In the genomic region with DNA sequence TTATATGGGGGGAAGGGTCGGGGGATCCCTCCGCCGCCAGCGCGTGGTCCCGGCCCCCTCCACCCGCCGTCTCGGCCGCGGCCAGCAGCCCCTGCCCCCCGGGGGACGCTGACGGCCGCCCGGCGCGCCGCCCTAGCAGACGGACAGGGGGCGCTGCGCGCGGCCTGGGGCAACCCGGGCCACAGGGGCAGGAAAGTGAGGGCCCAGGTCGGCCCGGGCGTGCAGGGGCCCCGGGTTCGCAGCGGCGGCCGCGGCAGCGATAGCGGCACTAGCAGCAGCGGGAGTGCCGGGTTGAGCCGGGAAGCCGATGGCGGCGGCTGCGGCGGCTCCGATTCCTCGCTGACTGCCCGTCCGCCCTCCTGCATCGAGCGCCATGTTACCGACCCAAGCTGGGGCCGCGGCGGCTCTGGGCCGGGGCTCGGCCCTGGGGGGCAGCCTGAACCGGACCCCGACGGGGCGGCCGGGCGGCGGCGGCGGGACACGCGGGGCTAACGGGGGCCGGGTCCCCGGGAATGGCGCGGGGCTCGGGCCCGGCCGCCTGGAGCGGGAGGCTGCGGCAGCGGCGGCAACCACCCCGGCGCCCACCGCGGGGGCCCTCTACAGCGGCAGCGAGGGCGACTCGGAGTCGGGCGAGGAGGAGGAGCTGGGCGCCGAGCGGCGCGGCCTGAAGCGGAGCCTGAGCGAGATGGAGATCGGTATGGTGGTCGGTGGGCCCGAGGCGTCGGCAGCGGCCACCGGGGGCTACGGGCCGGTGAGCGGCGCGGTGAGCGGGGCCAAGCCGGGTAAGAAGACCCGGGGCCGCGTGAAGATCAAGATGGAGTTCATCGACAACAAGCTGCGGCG, we compare ENCODE assay signal across 8 cellular contexts. TPM values are rescaled to one million over a fixed set of nuclear protein-coding genes. Genes with fewer than 3 reads are reported as not detected.
A peak's percentile ranks its signal among the peaks of the same experiment; 100 is the strongest.
DNase-seq lines count a peak whose midpoint lies in the region; ATAC-seq and TF ChIP-seq lines count a peak whose summit lies in the region.

No MANE protein-coding gene starts in this region.

- intact Hi-C loops in activated T-helper 1 cell treated with anti-CD3 and anti-CD28 coated beads, Interleukin-12 subunit alpha, Interleukin-12 subunit beta, Interleukin-2, Interleukin-4 antibody, amounts not matched to agents 30 ng/mL and 10 ng/mL and 1 ng/mL, durations not matched to agents 14 hours and 24 hours and 36 hours (cut with micrococcal nuclease), result loop anchor here (1.0 to 5.0 kb wide), 14 partner anchors 53 to 949 kb away; a partner anchor contains a TSS

- H3K36me3 ChIP-seq in rectal smooth muscle tissue (ENCODE audit: control insufficient read depth, insufficient read depth, low read length), result peaks cover 11% of the 10 kb centered on the region

- DNase-seq in ELF-1 (ENCODE audit: low read depth, low spot score) (peak; percentile 43), GM20000 (ENCODE audit: low spot score) (peak; percentile 37), HL-60 (ENCODE audit: low read depth in 1 of 2, low spot score in 1 of 2) (peak in 1 of 2 experiments; percentile 4), foreskin keratinocyte (no peak), NCI-H226 (no peak), COR-L47 (lab: John Stamatoyannopoulos, UW) (no peak)
- DNase-seq in activated T-helper 1 cell treated with anti-CD3 and anti-CD28 coated beads, Interleukin-12 subunit alpha, Interleukin-12 subunit beta, Interleukin-2, Interleukin-4 antibody, amounts not matched to agents 30 ng/mL and 10 ng/mL and 1 ng/mL, durations not matched to agents 14 hours and 24 hours and 36 hours (ENCODE audit: low spot score), result peak; percentile 16

- H3K4me1 ChIP-seq in foreskin keratinocyte (peaks cover 17% of the 10 kb centered on the region), rectal smooth muscle tissue (ENCODE audit: control insufficient read depth, insufficient read depth, low read length) (peaks cover 31% of the 10 kb centered on the region)

- H3K27me3 ChIP-seq in HL-60 (ENCODE audit: insufficient read depth, poor library complexity, severe bottlenecking) (no peaks in the 10 kb centered on the region), foreskin keratinocyte (no peaks in the 10 kb centered on the region), rectal smooth muscle tissue (ENCODE audit: control insufficient read depth, insufficient read depth, low read length) (no peaks in the 10 kb centered on the region)

- peak overlapping the region; percentile 94 for H3K4me3 Mint-ChIP-seq in activated T-helper 1 cell treated with anti-CD3 and anti-CD28 coated beads, Interleukin-12 subunit alpha, Interleukin-12 subunit beta, Interleukin-2, Interleukin-4 antibody, amounts not matched to agents 30 ng/mL and 10 ng/mL and 1 ng/mL, durations not matched to agents 14 hours and 24 hours and 36 hours

- TF ChIP-seq CTCF in GM20000 (IDR thresholded peaks at IDR 0.05; ENCODE audit: extremely low read depth, missing control alignments) (peak; percentile 58), HL-60 (IDR thresholded peaks at IDR 0.05; ENCODE audit: insufficient read depth, low read length) (no peak), foreskin keratinocyte (conservative IDR thresholded peaks at IDR 0.05) (peak; percentile 87)

- H3K4me3 ChIP-seq in HL-60 (replicated peaks; ENCODE audit: insufficient read depth, low read length), result peak overlapping the region; percentile 92
- H3K4me3 ChIP-seq in rectal smooth muscle tissue (ENCODE audit: low read length), result peak overlapping the region; percentile 98

- peaks cover 44% of the 10 kb centered on the region for H3K4me1 Mint-ChIP-seq in activated T-helper 1 cell treated with anti-CD3 and anti-CD28 coated beads, Interleukin-12 subunit alpha, Interleukin-12 subunit beta, Interleukin-2, Interleukin-4 antibody, amounts not matched to agents 30 ng/mL and 10 ng/mL and 1 ng/mL, durations not matched to agents 14 hours and 24 hours and 36 hours (ENCODE audit: low read depth)

- ATAC-seq in foreskin keratinocyte, result no peak

- H3K9me3 Mint-ChIP-seq in activated T-helper 1 cell treated with anti-CD3 and anti-CD28 coated beads, Interleukin-12 subunit alpha, Interleukin-12 subunit beta, Interleukin-2, Interleukin-4 antibody, amounts not matched to agents 30 ng/mL and 10 ng/mL and 1 ng/mL, durations not matched to agents 14 hours and 24 hours and 36 hours, result no peaks in the 10 kb centered on the region

- peaks cover 2% of the 10 kb centered on the region for H3K27me3 Mint-ChIP-seq in activated T-helper 1 cell treated with anti-CD3 and anti-CD28 coated beads, Interleukin-12 subunit alpha, Interleukin-12 subunit beta, Interleukin-2, Interleukin-4 antibody, amounts not matched to agents 30 ng/mL and 10 ng/mL and 1 ng/mL, durations not matched to agents 14 hours and 24 hours and 36 hours (ENCODE audit: insufficient read depth)

- H3K27ac ChIP-seq in HL-60 (replicated peaks) (peak overlapping the region; percentile 79), foreskin keratinocyte (peak overlapping the region; percentile 77), rectal smooth muscle tissue (ENCODE audit: low read depth, low read length) (peak overlapping the region; percentile 99)

- H3K9ac ChIP-seq in rectal smooth muscle tissue (ENCODE audit: low read length), result peak overlapping the region; percentile 92

- H3K36me3 Mint-ChIP-seq in activated T-helper 1 cell treated with anti-CD3 and anti-CD28 coated beads, Interleukin-12 subunit alpha, Interleukin-12 subunit beta, Interleukin-2, Interleukin-4 antibody, amounts not matched to agents 30 ng/mL and 10 ng/mL and 1 ng/mL, durations not matched to agents 14 hours and 24 hours and 36 hours (ENCODE audit: low read depth), result peaks cover 18% of the 10 kb centered on the region

- H3K27ac Mint-ChIP-seq in activated T-helper 1 cell treated with anti-CD3 and anti-CD28 coated beads, Interleukin-12 subunit alpha, Interleukin-12 subunit beta, Interleukin-2, Interleukin-4 antibody, amounts not matched to agents 30 ng/mL and 10 ng/mL and 1 ng/mL, durations not matched to agents 14 hours and 24 hours and 36 hours, result peak overlapping the region; percentile 93

RNA-seq across cellular contexts. Expression of a gene that starts 0.4 kb away (rescaled TPM):
- total RNA-seq in activated T-helper 1 cell treated with anti-CD3 and anti-CD28 coated beads, Interleukin-12 subunit alpha, Interleukin-12 subunit beta, Interleukin-2, Interleukin-4 antibody, amounts not matched to agents 30 ng/mL and 10 ng/mL and 1 ng/mL, durations not matched to agents 14 hours and 24 hours and 36 hours, result 61.4 and 61.9 TPM in 2 replicates
- total RNA-seq in foreskin keratinocyte, result 29.1 and 30.0 TPM in 2 replicates
- 24.4 and 27.4 TPM in 2 replicates for polyA plus RNA-seq in foreskin keratinocyte

RNA-seq across cellular contexts. Expression of a gene that starts 10.5 kb away (rescaled TPM):
- total RNA-seq in activated T-helper 1 cell treated with anti-CD3 and anti-CD28 coated beads, Interleukin-12 subunit alpha, Interleukin-12 subunit beta, Interleukin-2, Interleukin-4 antibody, amounts not matched to agents 30 ng/mL and 10 ng/mL and 1 ng/mL, durations not matched to agents 14 hours and 24 hours and 36 hours, result 38.9 and 42.2 TPM in 2 replicates
- total RNA-seq in foreskin keratinocyte, result 39.4 and 46.7 TPM in 2 replicates
- 32.3 and 33.7 TPM in 2 replicates for polyA plus RNA-seq in foreskin keratinocyte

RNA-seq across cellular contexts. Expression of a gene that starts 57.8 kb away (rescaled TPM):
- 65.8 and 71.6 TPM in 2 replicates for total RNA-seq in activated T-helper 1 cell treated with anti-CD3 and anti-CD28 coated beads, Interleukin-12 subunit alpha, Interleukin-12 subunit beta, Interleukin-2, Interleukin-4 antibody, amounts not matched to agents 30 ng/mL and 10 ng/mL and 1 ng/mL, durations not matched to agents 14 hours and 24 hours and 36 hours
- 82.3 and 89.4 TPM in 2 replicates for total RNA-seq in foreskin keratinocyte
- 147 and 170 TPM in 2 replicates for polyA plus RNA-seq in foreskin keratinocyte

Comparison
In these comparisons a context has a peak if more than half of its experiments do, and no peak if none do; other contexts are left out.
1. DNase-seq: peak in ELF-1 (single experiment), GM20000 (single experiment) and activated T-helper 1 cell treated with anti-CD3 and anti-CD28 coated beads, Interleukin-12 subunit alpha, Interleukin-12 subunit beta, Interleukin-2, Interleukin-4 antibody, amounts not matched to agents 30 ng/mL and 10 ng/mL and 1 ng/mL, durations not matched to agents 14 hours and 24 hours and 36 hours (single experiment); none in foreskin keratinocyte (0 of 2), NCI-H226 (single experiment) and COR-L47 (single experiment).
2. Peak in every context shown above with its lines, with median percentiles within 50 percentile points of each other: H3K27ac ChIP-seq.